In genomic region chr12:32617549-32617948, GRCh38 we compare ENCODE assay signal across 15 cellular contexts.
A peak's percentile ranks its signal among the peaks of the same experiment; 100 is the strongest.
DNase-seq lines count a peak whose midpoint lies in the region; ATAC-seq and TF ChIP-seq lines count a peak whose summit lies in the region.
"Had no signal": no experiment of that assay in that cellular context is flagged by ENCODE, and none has a peak within 500 bp of the region (broad histone marks: within the 10 kb centered on the region; RNA-seq: fewer than 3 reads in every experiment).

No MANE protein-coding gene starts in this region.

- H3K9ac ChIP-seq in SK-N-SH: no peak overlapping the region

- H2AFZ ChIP-seq in SK-N-SH (ENCODE audit: low read depth): peak overlapping the region; percentile 52; the same call in 1 of the 2 replicates

- CTCF ChIA-PET in SK-N-SH (lab: Yijun Ruan, JAX): interaction anchor here (1.7 kb wide), 1 partner anchor 13 kb away, joined by 4 read pairs; no protein-coding TSS in a partner anchor

- no peak for TF ChIP-seq RAD21 in SK-N-SH (IDR thresholded peaks at IDR 0.05; ENCODE audit: low read length)

- no peaks in the 10 kb centered on the region for H3K36me3 ChIP-seq in SK-N-SH (replicated peaks in 1 of 2; ENCODE audit: control insufficient read depth in 1 of 2, insufficient read depth in 2 of 2, low read length in 1 of 2)
- H3K36me3 ChIP-seq in MG63: no peaks in the 10 kb centered on the region; the same call in none of the 2 replicates
- H3K36me3 ChIP-seq: HAP-1 had no signal

- peaks cover 8% of the 10 kb centered on the region for H3K4me1 Mint-ChIP-seq in neural crest cell

- H3K27me3 ChIP-seq in SK-N-SH (ENCODE audit: insufficient read depth) (no peaks in the 10 kb centered on the region), MG63 (no peaks in the 10 kb centered on the region)

- TF ChIP-seq EP300 in SK-N-SH (IDR thresholded peaks at IDR 0.05; ENCODE audit: borderline replicate concordance in 1 of 2, low read depth in 1 of 2, low read length in 1 of 2): no peak

- no peak for ATAC-seq in SK-N-SH treated with all-trans-retinoic acid at 6 μM for 48 hours
- ATAC-seq in HG02884 (IDR thresholded peaks at IDR 0.05; ENCODE audit: unreplicated experiment): peak; percentile 57
- no peak for ATAC-seq in GM18498 (IDR thresholded peaks at IDR 0.05; ENCODE audit: unreplicated experiment)
- ATAC-seq: CD8-positive, alpha-beta T cell; K562 had no signal

- H3F3A ChIP-seq in SK-N-SH (replicated peaks; ENCODE audit: insufficient read depth): peaks cover 6% of the 10 kb centered on the region

- no peak overlapping the region for H3K4me3 Mint-ChIP-seq in neural crest cell
- H3K4me3 Mint-ChIP-seq: CD14-positive monocyte; CD8-positive, alpha-beta T cell had no signal

- DNase-seq in SK-N-SH (no peak), neural crest cell (ENCODE audit: low read depth, low spot score) (no peak), NCI-H1417 (lab: John Stamatoyannopoulos, UW) (no peak), MG63 (no peak)
- DNase-seq: CD8-positive, alpha-beta T cell; COR-L47; DND-41; GDM1 had no signal

- H3K4me1 ChIP-seq in SK-N-SH (ENCODE audit: control insufficient read depth in 1 of 2, insufficient read depth in 2 of 2, low read depth in 1 of 2, low read length in 1 of 2): no peaks in the 10 kb centered on the region
- H3K4me1 ChIP-seq: HAP-1 had no signal

- no peaks in the 10 kb centered on the region for H3K79me2 ChIP-seq in SK-N-SH (ENCODE audit: insufficient read depth)

- H3K4me3 ChIP-seq in SK-N-SH (ENCODE audit: low read depth in 2 of 2, low read length in 1 of 2): no peak overlapping the region
- H3K4me3 ChIP-seq in MG63: no peak overlapping the region
- H3K4me3 ChIP-seq: HAP-1, K562 had no signal

- no peak overlapping the region for H3K4me2 ChIP-seq in SK-N-SH

- H3K9me2 ChIP-seq in SK-N-SH: no peaks in the 10 kb centered on the region

- H3K9me3 ChIP-seq in SK-N-SH: no peaks in the 10 kb centered on the region
- peaks cover 2% of the 10 kb centered on the region; the same call in 1 of the 2 replicates for H3K9me3 ChIP-seq in MG63
- H3K9me3 ChIP-seq: HAP-1 had no signal

- no peak overlapping the region for H3K27ac ChIP-seq in SK-N-SH (ENCODE audit: low read depth in 2 of 2, low read length in 1 of 2)
- H3K27ac ChIP-seq: 22Rv1 had no signal

- no peaks in the 10 kb centered on the region for H3K9me3 Mint-ChIP-seq in neural crest cell
- H3K9me3 Mint-ChIP-seq: CD14-positive monocyte; CD8-positive, alpha-beta T cell had no signal

- POLR2A ChIA-PET in SK-N-SH (lab: Yijun Ruan, JAX): no interaction called here

- peaks cover 22% of the 10 kb centered on the region for H3K36me3 Mint-ChIP-seq in neural crest cell (ENCODE audit: low read depth)
- H3K36me3 Mint-ChIP-seq: CD8-positive, alpha-beta T cell had no signal

- TF ChIP-seq CTCF in SK-N-SH (IDR thresholded peaks at IDR 0.05) (no peak), neural crest cell (conservative IDR thresholded peaks at IDR 0.05) (no peak)

- 87% methylated on average over 4 of the region's 4 CpGs for WGBS in SK-N-SH (ENCODE audit: low lambda C conversion rate)

- H3K27me3 Mint-ChIP-seq in neural crest cell (ENCODE audit: low read depth): no peaks in the 10 kb centered on the region

- H3K27ac Mint-ChIP-seq in neural crest cell (ENCODE audit: unreplicated experiment): peak overlapping the region; percentile 44
- H3K27ac Mint-ChIP-seq: CD8-positive, alpha-beta T cell had no signal

- no peaks in the 10 kb centered on the region for H4K20me1 ChIP-seq in SK-N-SH (ENCODE audit: insufficient read depth)

TF ChIP-seq in SK-N-SH, 30 proteins besides CTCF, POLR2A, EP300 and RAD21:
- TF ChIP-seq, protein P1, sequence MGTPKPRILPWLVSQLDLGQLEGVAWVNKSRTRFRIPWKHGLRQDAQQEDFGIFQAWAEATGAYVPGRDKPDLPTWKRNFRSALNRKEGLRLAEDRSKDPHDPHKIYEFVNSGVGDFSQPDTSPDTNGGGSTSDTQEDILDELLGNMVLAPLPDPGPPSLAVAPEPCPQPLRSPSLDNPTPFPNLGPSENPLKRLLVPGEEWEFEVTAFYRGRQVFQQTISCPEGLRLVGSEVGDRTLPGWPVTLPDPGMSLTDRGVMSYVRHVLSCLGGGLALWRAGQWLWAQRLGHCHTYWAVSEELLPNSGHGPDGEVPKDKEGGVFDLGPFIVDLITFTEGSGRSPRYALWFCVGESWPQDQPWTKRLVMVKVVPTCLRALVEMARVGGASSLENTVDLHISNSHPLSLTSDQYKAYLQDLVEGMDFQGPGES (IDR thresholded peaks at IDR 0.05; ENCODE audit: low read depth, low read length): no peak
- no peak for TF ChIP-seq RXRA (IDR thresholded peaks at IDR 0.05; ENCODE audit: borderline replicate concordance, low read depth)
TF ChIP-seq in SK-N-SH: peak in this region for 0.

TF ChIP-seq in SK-N-SH treated with all-trans-retinoic acid at 6 μM for 48 hours, 23 proteins besides CTCF, POLR2A, EP300 and RAD21 (continues in another document):
- TF ChIP-seq ZNF8 (CRISPR knock-in tag; IDR thresholded peaks at IDR 0.05) (no peak), ZNF565 (CRISPR knock-in tag; conservative IDR thresholded peaks at IDR 0.05; ENCODE audit: low read depth) (no peak), ESRRG (CRISPR knock-in tag; IDR thresholded peaks at IDR 0.05) (no peak), TCF4 (CRISPR knock-in tag; IDR thresholded peaks at IDR 0.05; ENCODE audit: borderline replicate concordance) (no peak), RARB (CRISPR knock-in tag; IDR thresholded peaks at IDR 0.05) (no peak), GLIS3 (CRISPR knock-in tag; IDR thresholded peaks at IDR 0.05) (no peak), PPARA (CRISPR knock-in tag; IDR thresholded peaks at IDR 0.05; ENCODE audit: borderline replicate concordance) (no peak), ARNTL (CRISPR knock-in tag; IDR thresholded peaks at IDR 0.05; ENCODE audit: borderline replicate concordance, low read depth) (no peak)
- TF ChIP-seq, protein P2, sequence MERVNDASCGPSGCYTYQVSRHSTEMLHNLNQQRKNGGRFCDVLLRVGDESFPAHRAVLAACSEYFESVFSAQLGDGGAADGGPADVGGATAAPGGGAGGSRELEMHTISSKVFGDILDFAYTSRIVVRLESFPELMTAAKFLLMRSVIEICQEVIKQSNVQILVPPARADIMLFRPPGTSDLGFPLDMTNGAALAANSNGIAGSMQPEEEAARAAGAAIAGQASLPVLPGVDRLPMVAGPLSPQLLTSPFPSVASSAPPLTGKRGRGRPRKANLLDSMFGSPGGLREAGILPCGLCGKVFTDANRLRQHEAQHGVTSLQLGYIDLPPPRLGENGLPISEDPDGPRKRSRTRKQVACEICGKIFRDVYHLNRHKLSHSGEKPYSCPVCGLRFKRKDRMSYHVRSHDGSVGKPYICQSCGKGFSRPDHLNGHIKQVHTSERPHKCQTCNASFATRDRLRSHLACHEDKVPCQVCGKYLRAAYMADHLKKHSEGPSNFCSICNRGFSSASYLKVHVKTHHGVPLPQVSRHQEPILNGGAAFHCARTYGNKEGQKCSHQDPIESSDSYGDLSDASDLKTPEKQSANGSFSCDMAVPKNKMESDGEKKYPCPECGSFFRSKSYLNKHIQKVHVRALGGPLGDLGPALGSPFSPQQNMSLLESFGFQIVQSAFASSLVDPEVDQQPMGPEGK (CRISPR knock-in tag; IDR thresholded peaks at IDR 0.05; ENCODE audit: borderline replicate concordance): no peak
- TF ChIP-seq, protein P3, sequence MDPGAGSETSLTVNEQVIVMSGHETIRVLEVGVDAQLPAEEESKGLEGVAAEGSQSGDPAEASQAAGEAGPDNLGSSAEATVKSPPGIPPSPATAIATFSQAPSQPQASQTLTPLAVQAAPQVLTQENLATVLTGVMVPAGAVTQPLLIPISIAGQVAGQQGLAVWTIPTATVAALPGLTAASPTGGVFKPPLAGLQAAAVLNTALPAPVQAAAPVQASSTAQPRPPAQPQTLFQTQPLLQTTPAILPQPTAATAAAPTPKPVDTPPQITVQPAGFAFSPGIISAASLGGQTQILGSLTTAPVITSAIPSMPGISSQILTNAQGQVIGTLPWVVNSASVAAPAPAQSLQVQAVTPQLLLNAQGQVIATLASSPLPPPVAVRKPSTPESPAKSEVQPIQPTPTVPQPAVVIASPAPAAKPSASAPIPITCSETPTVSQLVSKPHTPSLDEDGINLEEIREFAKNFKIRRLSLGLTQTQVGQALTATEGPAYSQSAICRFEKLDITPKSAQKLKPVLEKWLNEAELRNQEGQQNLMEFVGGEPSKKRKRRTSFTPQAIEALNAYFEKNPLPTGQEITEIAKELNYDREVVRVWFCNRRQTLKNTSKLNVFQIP (CRISPR knock-in tag; IDR thresholded peaks at IDR 0.05; ENCODE audit: borderline replicate concordance, low read depth): no peak
- TF ChIP-seq, protein P4, sequence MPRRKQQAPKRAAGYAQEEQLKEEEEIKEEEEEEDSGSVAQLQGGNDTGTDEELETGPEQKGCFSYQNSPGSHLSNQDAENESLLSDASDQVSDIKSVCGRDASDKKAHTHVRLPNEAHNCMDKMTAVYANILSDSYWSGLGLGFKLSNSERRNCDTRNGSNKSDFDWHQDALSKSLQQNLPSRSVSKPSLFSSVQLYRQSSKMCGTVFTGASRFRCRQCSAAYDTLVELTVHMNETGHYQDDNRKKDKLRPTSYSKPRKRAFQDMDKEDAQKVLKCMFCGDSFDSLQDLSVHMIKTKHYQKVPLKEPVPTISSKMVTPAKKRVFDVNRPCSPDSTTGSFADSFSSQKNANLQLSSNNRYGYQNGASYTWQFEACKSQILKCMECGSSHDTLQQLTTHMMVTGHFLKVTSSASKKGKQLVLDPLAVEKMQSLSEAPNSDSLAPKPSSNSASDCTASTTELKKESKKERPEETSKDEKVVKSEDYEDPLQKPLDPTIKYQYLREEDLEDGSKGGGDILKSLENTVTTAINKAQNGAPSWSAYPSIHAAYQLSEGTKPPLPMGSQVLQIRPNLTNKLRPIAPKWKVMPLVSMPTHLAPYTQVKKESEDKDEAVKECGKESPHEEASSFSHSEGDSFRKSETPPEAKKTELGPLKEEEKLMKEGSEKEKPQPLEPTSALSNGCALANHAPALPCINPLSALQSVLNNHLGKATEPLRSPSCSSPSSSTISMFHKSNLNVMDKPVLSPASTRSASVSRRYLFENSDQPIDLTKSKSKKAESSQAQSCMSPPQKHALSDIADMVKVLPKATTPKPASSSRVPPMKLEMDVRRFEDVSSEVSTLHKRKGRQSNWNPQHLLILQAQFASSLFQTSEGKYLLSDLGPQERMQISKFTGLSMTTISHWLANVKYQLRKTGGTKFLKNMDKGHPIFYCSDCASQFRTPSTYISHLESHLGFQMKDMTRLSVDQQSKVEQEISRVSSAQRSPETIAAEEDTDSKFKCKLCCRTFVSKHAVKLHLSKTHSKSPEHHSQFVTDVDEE (CRISPR knock-in tag; IDR thresholded peaks at IDR 0.05): no peak
